19 cellular contexts compared by ENCODE assay signal in genomic region chr2:23434721-23435121, GRCh38. TPM values are rescaled to one million over a fixed set of nuclear protein-coding genes. Genes with fewer than 3 reads are reported as not detected.
DNase-seq lines count a peak whose midpoint lies in the region; ATAC-seq lines count a peak whose summit lies in the region.
"Had no signal": no experiment of that assay in that cellular context is flagged by ENCODE, and none has a peak within 500 bp of the region (broad histone marks: within the 10 kb centered on the region; RNA-seq: fewer than 3 reads in every experiment).

No MANE protein-coding gene starts in this region.

- no peak overlapping the region for H2AK5ac ChIP-seq in mesendoderm (ENCODE audit: low read length)

- H2BK120ac ChIP-seq in mesendoderm (ENCODE audit: low read depth, low read length) = no peak overlapping the region

- ATAC-seq in HG02970 (IDR thresholded peaks at IDR 0.05; ENCODE audit: low FRiP score, unreplicated experiment) (no peak), GM21367 (IDR thresholded peaks at IDR 0.05; ENCODE audit: unreplicated experiment) (no peak)
- ATAC-seq: activated CD4-positive, CD25-positive, alpha-beta regulatory T cell treated with anti-CD3 and anti-CD28 coated beads, Interleukin-2, amount 50 U/mL, for 24 hours; stimulated activated naive CD8-positive, alpha-beta T cell treated with anti-CD3 and anti-CD28 coated beads, Interleukin-15, amount 100 ng/mL, for 72 hours had no signal

- H3K79me1 ChIP-seq in mesendoderm (ENCODE audit: low read length) = no peaks in the 10 kb centered on the region

- H3K9ac ChIP-seq in mesendoderm (ENCODE audit: low read length) (no peak overlapping the region), stomach smooth muscle (ENCODE audit: low read length in 2 of 2) (peak overlapping the region; percentile 29 to 39)

- H3K4me1 ChIP-seq in mesendoderm (ENCODE audit: control insufficient read depth, low read depth, low read length) (no peaks in the 10 kb centered on the region), stomach smooth muscle (ENCODE audit: control insufficient read depth, insufficient read depth, low read length) (peaks cover 44% of the 10 kb centered on the region)

- H4K8ac ChIP-seq in mesendoderm (ENCODE audit: low read depth, low read length) = no peak overlapping the region

- no peak overlapping the region for H3K27ac ChIP-seq in mesendoderm (ENCODE audit: low read depth, low read length)
- H3K27ac ChIP-seq in stomach smooth muscle (ENCODE audit: low read length) = peak overlapping the region; percentile 91
- H3K27ac ChIP-seq: cardiac muscle cell, ovary had no signal

- H3K23ac ChIP-seq in mesendoderm (ENCODE audit: low read length) = no peak overlapping the region

- H2BK15ac ChIP-seq in mesendoderm (replicated peaks; ENCODE audit: low read depth) = no peak overlapping the region

- no peak overlapping the region for H3K18ac ChIP-seq in mesendoderm (ENCODE audit: low read length)

- no peak overlapping the region for H4K5ac ChIP-seq in mesendoderm (ENCODE audit: low read length)

- H3K56ac ChIP-seq in mesendoderm (ENCODE audit: low read length) = no peak overlapping the region

- H3K4me2 ChIP-seq in mesendoderm (ENCODE audit: low read length) = no peak overlapping the region

- no peak overlapping the region for H3K4ac ChIP-seq in mesendoderm (ENCODE audit: low read depth, low read length)

- no peaks in the 10 kb centered on the region for H3K27me3 ChIP-seq in mesendoderm (ENCODE audit: insufficient read depth, low read length, poor library complexity)
- no peaks in the 10 kb centered on the region for H3K27me3 ChIP-seq in stomach smooth muscle (ENCODE audit: control insufficient read depth in 1 of 2, insufficient read depth in 2 of 2, low read length in 2 of 2)
- H3K27me3 ChIP-seq: cardiac muscle cell, ovary had no signal

- H3K36me3 ChIP-seq in mesendoderm (ENCODE audit: control insufficient read depth, insufficient read depth, low read length) (no peaks in the 10 kb centered on the region), stomach smooth muscle (ENCODE audit: control insufficient read depth in 2 of 2, insufficient read depth in 2 of 2, low read length in 2 of 2) (no peaks in the 10 kb centered on the region)
- H3K36me3 ChIP-seq: cardiac muscle cell, ovary had no signal

- peak; percentile 35 for DNase-seq in activated CD8-positive, alpha-beta memory T cell treated with anti-CD3 and anti-CD28 coated beads for 24 hours
- no peak for DNase-seq in activated CD8-positive, alpha-beta memory T cell treated with anti-CD3 and anti-CD28 coated beads, Interleukin-2, amount 50 U/mL, for 4 hours
- peak; percentile 47 for DNase-seq in amniotic epithelial cell (ENCODE audit: low read depth)
- peak; percentile 48 for DNase-seq in mesendoderm
- no peak for DNase-seq in DMS53 (lab: John Stamatoyannopoulos, UW)
- DNase-seq: 8988T; CD4-positive, alpha-beta T cell; effector memory CD4-positive, alpha-beta T cell; GDM1; MM.1S; NCI-H2081 treated with DMSO at 0.1 percent for 48 hours; NCI-H748 treated with DMSO at 0.1 percent for 48 hours; stimulated activated naive CD8-positive, alpha-beta T cell treated with anti-CD3 and anti-CD28 coated beads, Interleukin-15, amount 100 ng/mL, for 72 hours had no signal

- H3K4me3 ChIP-seq in mesendoderm (ENCODE audit: low read length) = no peak overlapping the region
- peak overlapping the region in 1 of 2 donors; percentile 35 for H3K4me3 ChIP-seq in stomach smooth muscle (ENCODE audit: low read length in 2 of 2)
- H3K4me3 ChIP-seq: cardiac muscle cell, ovary had no signal

- H2BK5ac ChIP-seq in mesendoderm (ENCODE audit: low read length) = no peak overlapping the region

- no CpG with 5 or more reads among the region's 6 CpGs for WGBS in mesendoderm (ENCODE audit: extremely low coverage, insufficient coverage, low lambda C conversion rate)

- H3K79me2 ChIP-seq in mesendoderm (ENCODE audit: control insufficient read depth, insufficient read depth, low read length) = no peaks in the 10 kb centered on the region

- no peaks in the 10 kb centered on the region for H3K9me3 ChIP-seq in stomach smooth muscle (ENCODE audit: control insufficient read depth in 2 of 2, low read length in 2 of 2)
- H3K9me3 ChIP-seq: ovary had no signal

RNA-seq across cellular contexts. Expression of gene KLHL29, which starts 49.7 kb away (rescaled TPM):
- 1.7 TPM for polyA plus RNA-seq in mesendoderm (2013, experiment 1 of 2)
- polyA plus RNA-seq in mesendoderm (2013, experiment 2 of 2) = 1.6 TPM

Comparison
In these comparisons a context has a peak if more than half of its experiments do, and no peak if none do; other contexts are left out.
1. DNase-seq: peak in activated CD8-positive, alpha-beta memory T cell treated with anti-CD3 and anti-CD28 coated beads for 24 hours (single experiment), amniotic epithelial cell (single experiment) and mesendoderm (single experiment); none in activated CD8-positive, alpha-beta memory T cell treated with anti-CD3 and anti-CD28 coated beads, Interleukin-2, amount 50 U/mL, for 4 hours (single experiment) and DMS53 (single experiment).